8 cellular contexts compared by ENCODE assay signal in genomic region chr15:98518823-98519561, GRCh38.
DNase-seq lines count a peak whose midpoint lies in the region; ATAC-seq and TF ChIP-seq lines count a peak whose summit lies in the region.

No MANE protein-coding gene starts in this region.

- DNase-seq in COLO668 (lab: John Stamatoyannopoulos, UW; ENCODE audit: unreplicated experiment) (peak; percentile 52), HL-60 (ENCODE audit: low read depth in 1 of 2, low spot score in 1 of 2) (peak; percentile 48 to 63), NCI-H82 treated with DMSO at 0.1 percent for 48 hours (lab: John Stamatoyannopoulos, UW; ENCODE audit: unreplicated experiment) (peak; percentile 72), epithelial cell of prostate (ENCODE audit: low read depth, low spot score) (peak; percentile 27), myocyte (ENCODE audit: low read depth) (peak; percentile 83), stomach (peak; percentile 44)
- DNase-seq in activated CD8-positive, alpha-beta T cell treated with anti-CD3 and anti-CD28 coated beads, Interleukin-2, amount 10 ng/mL, durations not matched to agents 7 days and 5 days = peak; percentile 63

- no peaks in the 10 kb centered on the region for H3K36me3 Mint-ChIP-seq in activated CD8-positive, alpha-beta T cell treated with anti-CD3 and anti-CD28 coated beads, Interleukin-2, amount 10 ng/mL, durations not matched to agents 7 days and 5 days (ENCODE audit: low read depth)

- CTCF ChIA-PET in activated CD8-positive, alpha-beta T cell treated with anti-CD3 and anti-CD28 coated beads, Interleukin-2, amount 10 ng/mL, durations not matched to agents 7 days and 5 days (lab: Charles Lee) = interaction anchor here (0.6 to 3.4 kb wide), 41 partner anchors 9 to 559 kb away, joined by 3 to 72 read pairs (median 4); no protein-coding TSS in a partner anchor

- TF ChIP-seq POLR2A in stomach (IDR thresholded peaks at IDR 0.05) = no peak

- TF ChIP-seq CTCF in HL-60 (IDR thresholded peaks at IDR 0.05; ENCODE audit: insufficient read depth, low read length) = peak; percentile 41
- TF ChIP-seq CTCF in stomach (IDR thresholded peaks at IDR 0.05) = peak in 5 of 7 experiments; percentile 59 to 84 (median 75)

- WGBS in stomach, 5 donors = 33 to 36% (median 35%) methylated on average over 19 of the region's 19 CpGs

- no peak overlapping the region for H3K4me3 Mint-ChIP-seq in activated CD8-positive, alpha-beta T cell treated with anti-CD3 and anti-CD28 coated beads, Interleukin-2, amount 10 ng/mL, durations not matched to agents 7 days and 5 days

- peaks cover 7% of the 10 kb centered on the region for H3K4me1 Mint-ChIP-seq in activated CD8-positive, alpha-beta T cell treated with anti-CD3 and anti-CD28 coated beads, Interleukin-2, amount 10 ng/mL, durations not matched to agents 7 days and 5 days (ENCODE audit: low read depth)

- H3K27ac ChIP-seq in HL-60 (replicated peaks) = no peak overlapping the region
- H3K27ac ChIP-seq in epithelial cell of prostate = no peak overlapping the region
- H3K27ac ChIP-seq in stomach = no peak overlapping the region

- no peak for TF ChIP-seq EP300 in stomach (IDR thresholded peaks at IDR 0.05)

- no peak overlapping the region for H3K27ac Mint-ChIP-seq in activated CD8-positive, alpha-beta T cell treated with anti-CD3 and anti-CD28 coated beads, Interleukin-2, amount 10 ng/mL, durations not matched to agents 7 days and 5 days

- POLR2A ChIA-PET in activated CD8-positive, alpha-beta T cell treated with anti-CD3 and anti-CD28 coated beads, Interleukin-2, amount 10 ng/mL, durations not matched to agents 7 days and 5 days (lab: Charles Lee) = interaction anchor here (0.6 kb wide), 2 partner anchors 81 to 497 kb away, joined by 3 to 4 read pairs; no protein-coding TSS in a partner anchor

- peak; percentile 71 for ATAC-seq in GM19455 (IDR thresholded peaks at IDR 0.05; ENCODE audit: unreplicated experiment)
- ATAC-seq in activated CD8-positive, alpha-beta T cell treated with anti-CD3 and anti-CD28 coated beads, Interleukin-2, amount 10 ng/mL, durations not matched to agents 7 days and 5 days = peak; percentile 86

- peaks cover 4% of the 10 kb centered on the region for H3K27me3 Mint-ChIP-seq in activated CD8-positive, alpha-beta T cell treated with anti-CD3 and anti-CD28 coated beads, Interleukin-2, amount 10 ng/mL, durations not matched to agents 7 days and 5 days (ENCODE audit: low read depth)

- intact Hi-C loops in stomach (cut with DNase I; ENCODE audit: low total_unique reads) = loop anchor here (10.0 kb wide), 1 partner anchor 546 kb away; no protein-coding TSS in a partner anchor

- no peaks in the 10 kb centered on the region for H3K9me3 ChIP-seq in stomach

- H3K9me3 Mint-ChIP-seq in activated CD8-positive, alpha-beta T cell treated with anti-CD3 and anti-CD28 coated beads, Interleukin-2, amount 10 ng/mL, durations not matched to agents 7 days and 5 days (ENCODE audit: insufficient read depth) = no peaks in the 10 kb centered on the region

- H3K4me1 ChIP-seq in stomach = peaks cover 0 to 11% (median 6%) of the 10 kb centered on the region in 4 donors

- H3K4me3 ChIP-seq in HL-60 (replicated peaks; ENCODE audit: insufficient read depth, low read length) = no peak overlapping the region
- no peak overlapping the region for H3K4me3 ChIP-seq in stomach

- H3K36me3 ChIP-seq in stomach = no peaks in the 10 kb centered on the region

- H3K27me3 ChIP-seq in HL-60 (ENCODE audit: insufficient read depth, poor library complexity, severe bottlenecking) = no peaks in the 10 kb centered on the region
- H3K27me3 ChIP-seq in stomach = no peaks in the 10 kb centered on the region

Comparison
In these comparisons a context has a peak if more than half of its experiments do, and no peak if none do; other contexts are left out.
1. DNase-seq: peak in every context shown above with its lines; median percentile 83 in myocyte; 72 in NCI-H82 treated with DMSO at 0.1 percent for 48 hours; 63 in activated CD8-positive, alpha-beta T cell treated with anti-CD3 and anti-CD28 coated beads, Interleukin-2, amount 10 ng/mL, durations not matched to agents 7 days and 5 days; 56 in HL-60; 52 in COLO668; 44 in stomach; 27 in epithelial cell of prostate.